Comparison of ENCODE assay signal across 8 cellular contexts in the genomic region with DNA sequence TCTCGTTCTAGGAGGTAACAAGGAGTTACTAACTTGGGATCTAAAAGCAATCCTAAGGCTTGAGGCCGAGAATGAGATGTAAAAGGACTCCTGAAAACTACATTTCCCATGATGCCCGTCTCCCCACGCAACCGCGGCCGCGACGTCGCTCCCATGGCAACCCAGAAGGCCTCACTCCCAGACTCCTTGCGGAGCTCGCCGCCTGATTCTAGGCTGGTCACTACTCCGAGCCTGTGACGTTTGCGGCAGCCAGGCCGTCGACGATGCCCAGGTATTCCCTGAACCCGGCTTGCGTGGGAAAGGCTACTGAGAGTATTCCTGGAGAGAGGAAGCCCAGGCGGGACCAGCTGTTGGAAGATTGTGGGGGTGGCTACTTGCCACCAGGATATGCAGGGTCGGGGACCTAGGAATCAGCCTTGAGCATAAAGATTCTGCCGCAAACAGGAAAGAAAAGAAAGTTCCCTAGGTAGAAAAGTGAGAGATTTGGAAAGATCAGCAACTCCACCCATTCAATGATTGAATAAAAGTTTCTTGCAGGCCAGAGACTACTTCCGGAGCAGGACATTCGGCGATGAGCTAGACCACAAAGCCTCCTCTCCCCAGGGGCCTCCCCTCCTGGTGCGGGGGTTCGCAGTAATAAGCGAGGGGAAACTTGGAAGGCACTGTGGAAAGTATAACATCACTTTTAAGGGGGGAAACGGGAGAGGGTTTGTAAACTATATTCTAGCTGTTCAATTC. TPM values are rescaled to one million over a fixed set of nuclear protein-coding genes. Genes with fewer than 3 reads are reported as not detected.
DNase-seq lines count a peak whose midpoint lies in the region; ATAC-seq and TF ChIP-seq lines count a peak whose summit lies in the region.

A gene (plus strand): TSS at position 164 of the 738 bp plus-strand sequence. CDS start 100 bp downstream, at position 264.

- CTCF ChIA-PET in SK-N-SH (lab: Yijun Ruan, JAX), result interaction anchor here (0.9 to 1.7 kb wide), 7 partner anchors 8 to 270 kb away, joined by 3 to 6 read pairs (median 3); no protein-coding TSS in a partner anchor

- DNase-seq in GM03348 (ENCODE audit: low spot score), result peak; percentile 94
- peak; percentile 64 for DNase-seq in HFF-Myc (ENCODE audit: extremely low read depth, low read depth)
- DNase-seq in NB4 (ENCODE audit: low read depth), result peak; percentile 91
- peak; percentile 91 for DNase-seq in SK-N-SH
- peak; percentile 54 for DNase-seq in glomerular endothelial cell (ENCODE audit: extremely low read depth, low read depth, low spot score)
- DNase-seq in omental fat pad (ENCODE audit: low spot score), result peak; percentile 60

- H3K27me3 Mint-ChIP-seq in activated naive CD4-positive, alpha-beta T cell treated with anti-CD3 and anti-CD28 coated beads, Interleukin-2, amount 50 U/mL, for 24 hours, result no peaks in the 10 kb centered on the region

- no peaks in the 10 kb centered on the region for H3K9me2 ChIP-seq in SK-N-SH

- peak within 1 kb of the TSS; percentile 81 for H3K4me3 ChIP-seq in HFF-Myc (replicated peaks; ENCODE audit: low read depth, low read length)
- peak within 1 kb of the TSS; percentile 92 for H3K4me3 ChIP-seq in NB4 (ENCODE audit: low read depth, low read length)
- peak within 1 kb of the TSS; percentile 86 to 87 for H3K4me3 ChIP-seq in SK-N-SH (ENCODE audit: low read depth in 2 of 2, low read length in 1 of 2)

- peaks cover 4% of the 10 kb centered on the region for H3F3A ChIP-seq in SK-N-SH (replicated peaks; ENCODE audit: insufficient read depth)

- H3K36me3 Mint-ChIP-seq in activated naive CD4-positive, alpha-beta T cell treated with anti-CD3 and anti-CD28 coated beads, Interleukin-2, amount 50 U/mL, for 24 hours, result peaks cover 2% of the 10 kb centered on the region

- peak within 1 kb of the TSS; percentile 81 for H3K9ac ChIP-seq in SK-N-SH

- peaks cover 8 to 13% of the 10 kb centered on the region in 2 experiments for H3K36me3 ChIP-seq in SK-N-SH (replicated peaks in 1 of 2; ENCODE audit: control insufficient read depth in 1 of 2, insufficient read depth in 2 of 2, low read length in 1 of 2)

- peak within 1 kb of the TSS; percentile 94 for H2AFZ ChIP-seq in SK-N-SH (ENCODE audit: low read depth)

- peak within 1 kb of the TSS; percentile 91 for H3K27ac Mint-ChIP-seq in activated naive CD4-positive, alpha-beta T cell treated with anti-CD3 and anti-CD28 coated beads, Interleukin-2, amount 50 U/mL, for 24 hours

- POLR2A ChIA-PET in SK-N-SH (lab: Yijun Ruan, JAX), result interaction anchor here (0.5 to 1.0 kb wide), 3 partner anchors 9 to 137 kb away, joined by 3 to 4 read pairs (median 3); a partner anchor contains a TSS

- no peak for TF ChIP-seq RAD21 in SK-N-SH (IDR thresholded peaks at IDR 0.05; ENCODE audit: low read length)

- H3K27ac ChIP-seq in SK-N-SH (ENCODE audit: low read depth in 2 of 2, low read length in 1 of 2) (peak within 1 kb of the TSS; percentile 86), temporal lobe (ENCODE audit: low read depth, low read length) (no peak within 1 kb of the TSS)

- H3K4me1 ChIP-seq in SK-N-SH (ENCODE audit: control insufficient read depth in 1 of 2, insufficient read depth in 2 of 2, low read depth in 1 of 2, low read length in 1 of 2), result peaks cover 3 to 4% of the 10 kb centered on the region in 2 experiments; a peak in 2 of 4 replicates

- TF ChIP-seq POLR2A in NB4 (IDR thresholded peaks at IDR 0.05; ENCODE audit: extremely low read depth, insufficient read length), result peak; percentile 50

- ATAC-seq in omental fat pad (ENCODE audit: low FRiP score), result peak; percentile 98

- no peaks in the 10 kb centered on the region for H4K20me1 ChIP-seq in SK-N-SH (ENCODE audit: insufficient read depth)

- H3K4me1 Mint-ChIP-seq in activated naive CD4-positive, alpha-beta T cell treated with anti-CD3 and anti-CD28 coated beads, Interleukin-2, amount 50 U/mL, for 24 hours, result peaks cover 28% of the 10 kb centered on the region

- no peaks in the 10 kb centered on the region for H3K9me3 Mint-ChIP-seq in activated naive CD4-positive, alpha-beta T cell treated with anti-CD3 and anti-CD28 coated beads, Interleukin-2, amount 50 U/mL, for 24 hours

- TF ChIP-seq CTCF in HFF-Myc (IDR thresholded peaks at IDR 0.05; ENCODE audit: low read depth, low read length, missing control alignments), result no peak
- TF ChIP-seq CTCF in NB4 (IDR thresholded peaks at IDR 0.05; ENCODE audit: low read depth, low read length), result no peak
- TF ChIP-seq CTCF in SK-N-SH (IDR thresholded peaks at IDR 0.05), result no peak
- TF ChIP-seq CTCF in omental fat pad (IDR thresholded peaks at IDR 0.05), result no peak

- no peak for TF ChIP-seq EP300 in SK-N-SH (IDR thresholded peaks at IDR 0.05; ENCODE audit: borderline replicate concordance in 1 of 2, low read depth in 1 of 2, low read length in 1 of 2)

- no peaks in the 10 kb centered on the region for H3K27me3 ChIP-seq in SK-N-SH (ENCODE audit: insufficient read depth)

- H3K9me3 ChIP-seq in SK-N-SH, result no peaks in the 10 kb centered on the region

- H3K4me3 Mint-ChIP-seq in activated naive CD4-positive, alpha-beta T cell treated with anti-CD3 and anti-CD28 coated beads, Interleukin-2, amount 50 U/mL, for 24 hours, result peak within 1 kb of the TSS; percentile 99

- peak within 1 kb of the TSS; percentile 79 for H3K4me2 ChIP-seq in SK-N-SH

- WGBS in SK-N-SH (ENCODE audit: low lambda C conversion rate), result under 1% methylated on average over 31 of the region's 31 CpGs

- peaks cover 9% of the 10 kb centered on the region for H3K79me2 ChIP-seq in SK-N-SH (ENCODE audit: insufficient read depth)

TF ChIP-seq in SK-N-SH, 30 proteins besides CTCF, POLR2A, EP300 and RAD21:
- TF ChIP-seq NRF1 (IDR thresholded peaks at IDR 0.05; ENCODE audit: low read depth, low read length) (0 out of 2 replicates have a peak, but pooled peaks have one; percentile 13), TAF1 (IDR thresholded peaks at IDR 0.05; ENCODE audit: borderline replicate concordance, low read depth, low read length) (peak; percentile 76; the same call in 1 of the 2 replicates), RCOR1 (IDR thresholded peaks at IDR 0.05; ENCODE audit: low read length) (peak; percentile 30; the same call in 1 of the 2 replicates), POLR2AphosphoS5 (IDR thresholded peaks at IDR 0.05; ENCODE audit: low read depth, low read length) (peak; percentile 93), TEAD4 (IDR thresholded peaks at IDR 0.05; ENCODE audit: borderline replicate concordance, insufficient read depth) (no peak), ELF1 (IDR thresholded peaks at IDR 0.05) (peak; percentile 42), CHD2 (IDR thresholded peaks at IDR 0.05; ENCODE audit: low read length, partially characterized antibody) (peak; percentile 84), NFIC (IDR thresholded peaks at IDR 0.05; ENCODE audit: borderline replicate concordance) (no peak), SIN3A (IDR thresholded peaks at IDR 0.05; ENCODE audit: borderline replicate concordance, low read depth, low read length) (peak; percentile 92), MXI1 (IDR thresholded peaks at IDR 0.05; ENCODE audit: low read depth, low read length) (peak; percentile 98), TCF12 (IDR thresholded peaks at IDR 0.05) (peak; percentile 19; the same call in 1 of the 2 replicates), JUND (IDR thresholded peaks at IDR 0.05) (no peak), GABPA (IDR thresholded peaks at IDR 0.05; ENCODE audit: low read depth) (peak; percentile 58), YY1 (IDR thresholded peaks at IDR 0.05; ENCODE audit: low read depth) (no peak; the same call in 1 of the 2 replicates), FOXJ3 (CRISPR knock-in tag; IDR thresholded peaks at IDR 0.05) (no peak)
- TF ChIP-seq, protein P1, sequence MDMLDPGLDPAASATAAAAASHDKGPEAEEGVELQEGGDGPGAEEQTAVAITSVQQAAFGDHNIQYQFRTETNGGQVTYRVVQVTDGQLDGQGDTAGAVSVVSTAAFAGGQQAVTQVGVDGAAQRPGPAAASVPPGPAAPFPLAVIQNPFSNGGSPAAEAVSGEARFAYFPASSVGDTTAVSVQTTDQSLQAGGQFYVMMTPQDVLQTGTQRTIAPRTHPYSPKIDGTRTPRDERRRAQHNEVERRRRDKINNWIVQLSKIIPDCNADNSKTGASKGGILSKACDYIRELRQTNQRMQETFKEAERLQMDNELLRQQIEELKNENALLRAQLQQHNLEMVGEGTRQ (IDR thresholded peaks at IDR 0.05; ENCODE audit: borderline replicate concordance, low read depth, low read length), result no peak
- TF ChIP-seq, protein P2, sequence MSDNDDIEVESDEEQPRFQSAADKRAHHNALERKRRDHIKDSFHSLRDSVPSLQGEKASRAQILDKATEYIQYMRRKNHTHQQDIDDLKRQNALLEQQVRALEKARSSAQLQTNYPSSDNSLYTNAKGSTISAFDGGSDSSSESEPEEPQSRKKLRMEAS (IDR thresholded peaks at IDR 0.05; ENCODE audit: low read depth), result peak; percentile 91
TF ChIP-seq in SK-N-SH: peak in this region for 11.

RNA-seq across cellular contexts. Expression of the gene that starts here (rescaled TPM):
- polyA plus RNA-seq in SK-N-SH (2012; rRNA removed), result 20.4 and 26.6 TPM in 2 replicates
- polyA plus RNA-seq in SK-N-SH (2012; cell fraction: cytosol; rRNA removed), result 31.3 and 44.6 TPM in 2 replicates
- polyA plus RNA-seq in SK-N-SH (2012; cell fraction: nucleus; rRNA removed), result 20.7 and 36.7 TPM in 2 replicates
- total RNA-seq in glomerular endothelial cell, result 15.2 and 15.6 TPM in 2 replicates
- total RNA-seq in omental fat pad, result 10 to 100 TPM; 13.2 to 24.3 (median 17.1) TPM
- total RNA-seq in temporal lobe, result 32.7 TPM
